In genomic region chr6:170281331-170282292, GRCh38 we compare ENCODE assay signal across 1 cellular context.
TF ChIP-seq lines count a peak whose summit lies in the region.

No MANE protein-coding gene starts in this region.

TF ChIP-seq in K562, 482 proteins besides CTCF, POLR2A, EP300 and RAD21:
- TF ChIP-seq RNF2 (IDR thresholded peaks at IDR 0.05) (peak; percentile 2; the same call in 1 of the 2 replicates), ZNF24 (IDR thresholded peaks at IDR 0.05) (peak; percentile 94), E4F1 (CRISPR knock-in tag; IDR thresholded peaks at IDR 0.05; ENCODE audit: borderline replicate concordance) (no peak), ZBTB33 (CRISPR knock-in tag; IDR thresholded peaks at IDR 0.05) (0 out of 2 replicates have a peak, but pooled peaks have one; percentile 26)
